ENCODE assay signal across 1 cellular context in the genomic region with DNA sequence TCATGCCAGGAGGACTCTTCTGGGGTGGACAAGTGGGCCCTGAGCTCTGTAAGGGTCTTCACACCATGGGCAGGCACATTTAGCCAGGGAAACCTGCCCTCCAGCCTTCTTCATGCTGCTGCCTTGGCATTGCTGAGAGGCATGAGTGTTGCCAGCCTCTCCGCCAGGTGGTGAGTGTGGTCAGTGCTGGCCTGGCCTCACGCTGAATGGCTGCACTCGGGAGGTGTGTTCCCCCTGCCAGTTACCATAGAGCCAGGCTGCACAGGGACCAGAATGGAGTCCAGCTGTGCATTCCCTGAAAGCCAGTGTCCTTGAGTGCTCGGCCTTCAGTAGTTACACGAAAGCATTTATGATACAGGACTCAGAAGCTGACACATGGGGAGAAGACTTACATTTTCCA.
TF ChIP-seq lines count a peak whose summit lies in the region.

No MANE protein-coding gene starts in this region.

TF ChIP-seq in GM23338, 12 proteins besides CTCF, POLR2A, EP300 and RAD21 (continued from another document):
- TF ChIP-seq ZNF462 (CRISPR knock-in tag; IDR thresholded peaks at IDR 0.05) (no peak), CREB1 (CRISPR knock-in tag; IDR thresholded peaks at IDR 0.05; ENCODE audit: low read depth) (no peak), JUNB (IDR thresholded peaks at IDR 0.05; ENCODE audit: unreplicated experiment) (no peak), STAT1 (IDR thresholded peaks at IDR 0.05; ENCODE audit: unreplicated experiment) (no peak)
